ENCODE assay signal across 20 cellular contexts in genomic region chr16:67468731-67469130, GRCh38. TPM values are rescaled to one million over a fixed set of nuclear protein-coding genes. Genes with fewer than 3 reads are reported as not detected.
DNase-seq lines count a peak whose midpoint lies in the region; ATAC-seq and TF ChIP-seq lines count a peak whose summit lies in the region.
"Had no signal": no experiment of that assay in that cellular context is flagged by ENCODE, and none has a peak within 500 bp of the region (broad histone marks: within the 10 kb centered on the region; RNA-seq: fewer than 3 reads in every experiment).

No MANE protein-coding gene starts in this region.

- H4K20me1 ChIP-seq in BLaER1 treated with 17β-estradiol and CSF1 and Interleukin-3, amounts not matched to agents 10 nM and 100 nM = peaks cover 97 to 100% (median 100%) of the 10 kb centered on the region in 11 experiments
- no peaks in the 10 kb centered on the region; the same call in 1 of the 2 replicates for H4K20me1 ChIP-seq in OCI-LY7 (ENCODE audit: insufficient read depth, low read length)

- peak overlapping the region in 1 of 10 experiments; percentile 29; a peak in 1 of 20 replicates for H3K4me3 ChIP-seq in BLaER1 treated with 17β-estradiol and CSF1 and Interleukin-3, amounts not matched to agents 10 nM and 100 nM
- H3K4me3 ChIP-seq in GM12865 (ENCODE audit: low read depth, low read length) (no peak overlapping the region), epithelial cell of esophagus (ENCODE audit: low read length) (no peak overlapping the region), lower lobe of right lung (no peak overlapping the region), OCI-LY7 (ENCODE audit: low read depth, low read length, poor library complexity, severe bottlenecking) (no peak overlapping the region)
- H3K4me3 ChIP-seq: HAP-1 had no signal

- H3K27ac ChIP-seq in BLaER1 treated with 17β-estradiol and CSF1 and Interleukin-3, amounts not matched to agents 10 nM and 100 nM = peak overlapping the region in 5 of 11 experiments; percentile 10 to 39 (median 23); a peak in 7 of 22 replicates
- H3K27ac ChIP-seq in lower lobe of right lung = peak overlapping the region; percentile 11
- H3K27ac ChIP-seq in OCI-LY7 (ENCODE audit: low read depth, low read length, poor library complexity, severe bottlenecking) = no peak overlapping the region
- H3K27ac ChIP-seq: KMS-11 had no signal

- intact Hi-C loops in lower lobe of right lung (cut with DNase I) (no loop called here), OCI-LY7 (cut with micrococcal nuclease; ENCODE audit: unreplicated experiment) (loop anchor here (5.0 kb wide), 1 partner anchor 206 kb away; no protein-coding TSS in a partner anchor)

- peaks cover 49 to 100% (median 84%) of the 10 kb centered on the region in 10 experiments for H3K4me1 ChIP-seq in BLaER1 treated with 17β-estradiol and CSF1 and Interleukin-3, amounts not matched to agents 10 nM and 100 nM
- H3K4me1 ChIP-seq in lower lobe of right lung (peaks cover 75% of the 10 kb centered on the region), OCI-LY7 (ENCODE audit: insufficient read depth, low read length, poor library complexity, severe bottlenecking) (peaks cover 10% of the 10 kb centered on the region)

- H3K27me3 ChIP-seq in BLaER1 treated with 17β-estradiol and CSF1 and Interleukin-3, amounts not matched to agents 10 nM and 100 nM = no peaks in the 10 kb centered on the region
- no peaks in the 10 kb centered on the region for H3K27me3 ChIP-seq in lower lobe of right lung (ENCODE audit: low read depth)

- ATAC-seq in lower lobe of right lung = no peak

- DNase-seq in GM12865 (ENCODE audit: low read depth) (peak; percentile 49), epithelial cell of esophagus (ENCODE audit: low read depth) (peak; percentile 72), lower lobe of right lung (no peak), OCI-LY7 (ENCODE audit: low spot score) (no peak), NCI-H2227 treated with DMSO at 0.1 percent for 48 hours (lab: John Stamatoyannopoulos, UW) (no peak), kidney glomerular epithelial cell (lab: John Stamatoyannopoulos, UW) (no peak)
- DNase-seq: ACHN; DMS 273 treated with DMSO at 0.1 percent for 48 hours; DND-41; NCI-H1092; NCI-H1436 treated with DMSO at 0.1 percent for 48 hours; NCI-H2029; NCI-H446; NCI-H69; NK-92 treated with Interleukin-12 subunit alpha and Interleukin-12 subunit beta, amount 100 ng/mL, for 24 hours; RPMI8226 had no signal

- H3K9ac ChIP-seq in BLaER1 treated with 17β-estradiol and CSF1 and Interleukin-3, amounts not matched to agents 10 nM and 100 nM = peak overlapping the region in 5 of 11 experiments; percentile 2 to 56 (median 48); a peak in 8 of 22 replicates
- H3K9ac ChIP-seq: KMS-11 had no signal

- H3K9me3 ChIP-seq in BLaER1 treated with 17β-estradiol and CSF1 and Interleukin-3, amounts not matched to agents 10 nM and 100 nM (replicated peaks in 1 of 11) = no peaks in the 10 kb centered on the region
- no peaks in the 10 kb centered on the region for H3K9me3 ChIP-seq in lower lobe of right lung
- no peaks in the 10 kb centered on the region for H3K9me3 ChIP-seq in OCI-LY7 (ENCODE audit: low read length)
- H3K9me3 ChIP-seq: HAP-1 had no signal

- H2AFZ ChIP-seq in OCI-LY7 (ENCODE audit: low read length) = no peak overlapping the region

- H3K4me2 ChIP-seq in BLaER1 treated with 17β-estradiol and CSF1 and Interleukin-3, amounts not matched to agents 10 nM and 100 nM = peak overlapping the region; percentile 34 to 95 (median 71); a peak in 21 of 22 replicates
- H3K4me2 ChIP-seq in OCI-LY7 (ENCODE audit: low read length) = no peak overlapping the region
- H3K4me2 ChIP-seq: KMS-11 had no signal

- H3K79me2 ChIP-seq in OCI-LY7 (ENCODE audit: insufficient read depth, low read depth, low read length) = no peaks in the 10 kb centered on the region

- no TSS peak for BruUV-seq in OCI-LY7 (replicated peaks; lab: Mats Ljungman, UMichigan)

- H3K36me3 ChIP-seq in BLaER1 treated with 17β-estradiol and CSF1 and Interleukin-3, amounts not matched to agents 10 nM and 100 nM = peaks cover 0 to 92% (median 54%) of the 10 kb centered on the region in 11 experiments; a peak in 17 of 22 replicates
- H3K36me3 ChIP-seq in lower lobe of right lung = peaks cover 9% of the 10 kb centered on the region
- no peaks in the 10 kb centered on the region for H3K36me3 ChIP-seq in OCI-LY7 (ENCODE audit: insufficient read depth, low read length)
- H3K36me3 ChIP-seq: HAP-1 had no signal

- POLR2A ChIA-PET in OCI-LY7 (lab: Charles Lee) = no interaction called here

- no peak for TF ChIP-seq CTCF in GM12865 (IDR thresholded peaks at IDR 0.05; ENCODE audit: insufficient read depth, low read depth, low read length, missing control alignments)
- no peak for TF ChIP-seq CTCF in epithelial cell of esophagus (IDR thresholded peaks at IDR 0.05; ENCODE audit: insufficient read depth, low read depth, low read length, missing control alignments)
- no peak for TF ChIP-seq CTCF in lower lobe of right lung (IDR thresholded peaks at IDR 0.05)
- no peak for TF ChIP-seq CTCF in OCI-LY7 (conservative IDR thresholded peaks at IDR 0.05; ENCODE audit: low read length)

- CTCF ChIA-PET in OCI-LY7 (lab: Charles Lee; ENCODE audit: unreplicated experiment) = interaction anchor here (0.5 kb wide), 1 partner anchor 37 kb away, joined by 4 read pairs; no protein-coding TSS in a partner anchor

- no peaks in the 10 kb centered on the region for H3K9me2 ChIP-seq in OCI-LY7 (ENCODE audit: insufficient read depth, low read length)

RNA-seq across cellular contexts. Expression of gene ATP6V0D1, which starts 12.2 kb away (rescaled TPM):
- total RNA-seq in lower lobe of right lung (175 TPM), OCI-LY7 (2022) (34.0 and 38.0 TPM in 2 replicates)
- 13.5 and 24.4 TPM in 2 replicates for total RNA-seq in OCI-LY7 (2014; rRNA removed; shearing (Covaris generic))

RNA-seq across cellular contexts. Expression of gene AGRP, which starts 14.6 kb away (rescaled TPM):
- 8.5 TPM for total RNA-seq in lower lobe of right lung
- not detected in 2 replicates for total RNA-seq in OCI-LY7 (2014; rRNA removed; shearing (Covaris generic))
- total RNA-seq in OCI-LY7 (2022) = 0.52 TPM in 1 of 2 replicates, not detected in the other
- total RNA-seq: HT-29 had no signal

RNA-seq across cellular contexts. Expression of gene HSD11B2, which starts 37.8 kb away (rescaled TPM):
- total RNA-seq in lower lobe of right lung = 2.9 TPM
- not detected in 2 replicates for total RNA-seq in OCI-LY7 (2014; rRNA removed; shearing (Covaris generic))
- not detected in 2 replicates for total RNA-seq in OCI-LY7 (2022)

RNA-seq across cellular contexts. Expression of gene ZDHHC1, which starts 52.5 kb away (rescaled TPM):
- total RNA-seq in lower lobe of right lung (18.9 TPM), OCI-LY7 (2022) (not detected in 2 replicates)
- not detected in 2 replicates for total RNA-seq in OCI-LY7 (2014; rRNA removed; shearing (Covaris generic))

RNA-seq across cellular contexts. Expression of gene RIPOR1, which starts 59.9 kb away (rescaled TPM):
- total RNA-seq in lower lobe of right lung = 112 TPM
- total RNA-seq in OCI-LY7 (2014; rRNA removed; shearing (Covaris generic)) = 8.9 and 9.7 TPM in 2 replicates
- 26.4 and 40.2 TPM in 2 replicates for total RNA-seq in OCI-LY7 (2022)

Comparison
In these comparisons a context has a peak if more than half of its experiments do, and no peak if none do; other contexts are left out.
1. DNase-seq: peak in GM12865 (single experiment) and epithelial cell of esophagus (single experiment); none in lower lobe of right lung (single experiment), OCI-LY7 (single experiment), NCI-H2227 treated with DMSO at 0.1 percent for 48 hours (single experiment) and kidney glomerular epithelial cell (single experiment).